Comparison of ENCODE assay signal across 28 cellular contexts in genomic region chr16:14125708-14126107, GRCh38.
"Had no signal": no experiment of that assay in that cellular context is flagged by ENCODE, and none has a peak within 500 bp of the region (broad histone marks: within the 10 kb centered on the region; RNA-seq: fewer than 3 reads in every experiment).

No MANE protein-coding gene starts in this region.

- H3K4me1 ChIP-seq: prostate gland, uterus had no signal

- DNase-seq: activated CD4-positive, alpha-beta T cell treated with anti-CD3 and anti-CD28 coated beads, Interleukin-2, amount 50 U/mL, for 1 hour; activated CD8-positive, alpha-beta T cell treated with anti-CD3 and anti-CD28 coated beads for 36 hours; activated gamma-delta T cell treated with Interleukin-2 at 50 U/mL for 16 hours; activated naive CD4-positive, alpha-beta T cell treated with anti-CD3 and anti-CD28 coated beads, Interleukin-2, amount 50 U/mL, for 16 hours; activated naive CD8-positive, alpha-beta T cell treated with anti-CD3 and anti-CD28 coated beads, Interleukin-2, amount 50 U/mL, for 24 hours; activated T-cell treated with anti-CD3 and anti-CD28 coated beads, Interleukin-2, amount 50 U/mL, for 4 hours; central memory CD4-positive, alpha-beta T cell; effector CD4-positive, alpha-beta T cell; glutamatergic neuron; islet precursor cell; midbrain; naive thymus-derived CD4-positive, alpha-beta T cell; small intestine; stimulated activated CD4-positive, alpha-beta T cell treated with anti-CD3 and anti-CD28 coated beads, Interleukin-1b, Interleukin-23, amount 100 ng/mL, for 48 hours; stimulated activated CD4-positive, alpha-beta T cell treated with anti-CD3 and anti-CD28 coated beads, Interleukin-4, amount 100 ng/mL, for 4 hours; stimulated activated CD8-positive, alpha-beta memory T cell treated with anti-CD3 and anti-CD28 coated beads, Interleukin-4, amount 100 ng/mL, for 48 hours; stimulated activated naive CD8-positive, alpha-beta T cell treated with anti-CD3 and anti-CD28 coated beads, Interleukin-15, amount 100 ng/mL, for 72 hours; substantia nigra; T-helper 2 cell; uterus had no signal

- H3K4me3 Mint-ChIP-seq: activated CD8-positive, alpha-beta T cell treated with anti-CD3 and anti-CD28 coated beads for 36 hours; activated naive CD8-positive, alpha-beta T cell treated with anti-CD3 and anti-CD28 coated beads, Interleukin-2, amount 50 U/mL, for 24 hours; activated T-cell treated with anti-CD3 and anti-CD28 coated beads, Interleukin-2, amount 50 U/mL, for 4 hours; activated T-helper 17 cell treated with anti-CD3 and anti-CD28 coated beads, Interleukin-2, amount 50 U/mL, for 72 hours; dendritic cell treated with granulocyte-macrophage colony-stimulating factor and Interleukin-4, amounts not matched to agents 40 ng/mL and 50 ng/mL, for 4 days; naive thymus-derived CD4-positive, alpha-beta T cell; stimulated activated memory B cell treated with anti-CD40 and anti-IgM and Interleukin-4, amounts not matched to agents 10 μg/mL and 1 μg/mL and 100 μg/mL, for 72 hours; stimulated activated naive CD8-positive, alpha-beta T cell treated with anti-CD3 and anti-CD28 coated beads, Interleukin-15, amount 100 ng/mL, for 72 hours; type B pancreatic cell had no signal

- H3K27ac Mint-ChIP-seq: activated CD8-positive, alpha-beta T cell treated with anti-CD3 and anti-CD28 coated beads for 36 hours; activated naive CD8-positive, alpha-beta T cell treated with anti-CD3 and anti-CD28 coated beads, Interleukin-2, amount 50 U/mL, for 24 hours; activated T-helper 17 cell treated with anti-CD3 and anti-CD28 coated beads, Interleukin-2, amount 50 U/mL, for 72 hours; dendritic cell treated with granulocyte-macrophage colony-stimulating factor and Interleukin-4, amounts not matched to agents 40 ng/mL and 50 ng/mL, for 4 days; naive thymus-derived CD4-positive, alpha-beta T cell; stimulated activated memory B cell treated with anti-CD40 and anti-IgM and Interleukin-4, amounts not matched to agents 10 μg/mL and 1 μg/mL and 100 μg/mL, for 72 hours had no signal

- H3K9me3 ChIP-seq: breast epithelium, prostate gland, uterus had no signal

- H2AFZ ChIP-seq: hepatocyte had no signal

- ATAC-seq: activated CD8-positive, alpha-beta T cell treated with anti-CD3 and anti-CD28 coated beads for 36 hours; activated naive CD8-positive, alpha-beta T cell treated with anti-CD3 and anti-CD28 coated beads, Interleukin-2, amount 50 U/mL, for 24 hours; activated T-cell treated with anti-CD3 and anti-CD28 coated beads, Interleukin-2, amount 50 U/mL, for 4 hours; activated T-helper 17 cell treated with anti-CD3 and anti-CD28 coated beads, Interleukin-2, amount 50 U/mL, for 72 hours; naive thymus-derived CD4-positive, alpha-beta T cell; sciatic nerve; stimulated activated memory B cell treated with anti-CD40 and anti-IgM and Interleukin-4, amounts not matched to agents 10 μg/mL and 1 μg/mL and 100 μg/mL, for 72 hours; stimulated activated naive CD8-positive, alpha-beta T cell treated with anti-CD3 and anti-CD28 coated beads, Interleukin-15, amount 100 ng/mL, for 72 hours had no signal

- H3K4me3 ChIP-seq: breast epithelium, hepatocyte, prostate gland, uterus had no signal

- H3K27me3 Mint-ChIP-seq: activated CD8-positive, alpha-beta T cell treated with anti-CD3 and anti-CD28 coated beads for 36 hours; activated naive CD8-positive, alpha-beta T cell treated with anti-CD3 and anti-CD28 coated beads, Interleukin-2, amount 50 U/mL, for 24 hours; activated T-helper 17 cell treated with anti-CD3 and anti-CD28 coated beads, Interleukin-2, amount 50 U/mL, for 72 hours; dendritic cell treated with granulocyte-macrophage colony-stimulating factor and Interleukin-4, amounts not matched to agents 40 ng/mL and 50 ng/mL, for 4 days; naive thymus-derived CD4-positive, alpha-beta T cell; stimulated activated memory B cell treated with anti-CD40 and anti-IgM and Interleukin-4, amounts not matched to agents 10 μg/mL and 1 μg/mL and 100 μg/mL, for 72 hours; stimulated activated naive CD8-positive, alpha-beta T cell treated with anti-CD3 and anti-CD28 coated beads, Interleukin-15, amount 100 ng/mL, for 72 hours; type B pancreatic cell had no signal

- H3K4me2 ChIP-seq: hepatocyte had no signal

- H3K27me3 ChIP-seq: breast epithelium, hepatocyte, uterus had no signal

- H3K9me3 Mint-ChIP-seq: activated CD8-positive, alpha-beta T cell treated with anti-CD3 and anti-CD28 coated beads for 36 hours; activated naive CD8-positive, alpha-beta T cell treated with anti-CD3 and anti-CD28 coated beads, Interleukin-2, amount 50 U/mL, for 24 hours; activated T-cell treated with anti-CD3 and anti-CD28 coated beads, Interleukin-2, amount 50 U/mL, for 4 hours; activated T-helper 17 cell treated with anti-CD3 and anti-CD28 coated beads, Interleukin-2, amount 50 U/mL, for 72 hours; stimulated activated memory B cell treated with anti-CD40 and anti-IgM and Interleukin-4, amounts not matched to agents 10 μg/mL and 1 μg/mL and 100 μg/mL, for 72 hours; type B pancreatic cell had no signal

- H3K27ac ChIP-seq: hepatocyte, prostate gland had no signal

- H3K36me3 ChIP-seq: breast epithelium, prostate gland, uterus had no signal
